ENCODE assay signal across 8 cellular contexts in genomic region chr7:74094224-74095095, GRCh38. TPM values are rescaled to one million over a fixed set of nuclear protein-coding genes. Genes with fewer than 3 reads are reported as not detected.
DNase-seq lines count a peak whose midpoint lies in the region; ATAC-seq, FAIRE-seq and TF ChIP-seq lines count a peak whose summit lies in the region.

No MANE protein-coding gene starts in this region.

- H3K9me3 Mint-ChIP-seq in neural crest cell, result peaks cover 3% of the 10 kb centered on the region

- H3K36me3 Mint-ChIP-seq in neural crest cell (ENCODE audit: low read depth), result peaks cover 10% of the 10 kb centered on the region

- TF ChIP-seq CTCF in fibroblast of pulmonary artery (IDR thresholded peaks at IDR 0.05; ENCODE audit: low read length, missing control alignments), result no peak
- TF ChIP-seq CTCF in neural crest cell (conservative IDR thresholded peaks at IDR 0.05), result no peak
- no peak for TF ChIP-seq CTCF in stomach (IDR thresholded peaks at IDR 0.05)

- H3K27me3 ChIP-seq in stomach, result no peaks in the 10 kb centered on the region

- DNase-seq in GM12892 (ENCODE audit: insufficient read length) (peak; percentile 72), OCI-M1 (lab: John Stamatoyannopoulos, UW) (peak; percentile 92), fibroblast of pulmonary artery (ENCODE audit: low read depth) (peak; percentile 86), neural crest cell (ENCODE audit: low read depth, low spot score) (no peak), stomach (peak; percentile 67), NCI-H2081 treated with DMSO at 0.1 percent for 48 hours (lab: John Stamatoyannopoulos, UW) (no peak)
- peak; percentile 87 to 88 for DNase-seq in activated T-cell treated with anti-CD3 and anti-CD28 coated beads, Interleukin-2, amount 50 U/mL, for 48 hours

- peaks cover 28 to 37% (median 34%) of the 10 kb centered on the region in 4 donors for H3K4me1 ChIP-seq in stomach

- H3K4me3 Mint-ChIP-seq in neural crest cell, result peak overlapping the region; percentile 86

- no peak for TF ChIP-seq EP300 in stomach (IDR thresholded peaks at IDR 0.05)

- H3K27me3 Mint-ChIP-seq in neural crest cell (ENCODE audit: low read depth), result no peaks in the 10 kb centered on the region

- peaks cover 35% of the 10 kb centered on the region for H3K4me1 Mint-ChIP-seq in neural crest cell

- peak; percentile 91 for FAIRE-seq in GM12892 (lab: Jason Lieb, UNC)

- peaks cover 0 to 5% (median 0%) of the 10 kb centered on the region in 4 donors for H3K9me3 ChIP-seq in stomach

- peaks cover 0 to 38% (median 22%) of the 10 kb centered on the region in 4 donors for H3K36me3 ChIP-seq in stomach

- intact Hi-C loops in stomach (cut with DNase I; ENCODE audit: low total_unique reads), result no loop called here

- TF ChIP-seq POLR2A in GM12892 (IDR thresholded peaks at IDR 0.05; ENCODE audit: low read depth, low read length) (peak; percentile 55; the same call in 1 of the 2 replicates), stomach (IDR thresholded peaks at IDR 0.05) (no peak)

- 29 to 37% (median 34%) methylated on average over 28 to 32 of the region's 32 CpGs for WGBS in stomach, 5 donors

- H3K4me3 ChIP-seq in fibroblast of pulmonary artery (replicated peaks; ENCODE audit: low read depth, low read length), result peak overlapping the region; percentile 48
- H3K4me3 ChIP-seq in stomach, result peak overlapping the region; percentile 43 to 52 (median 50)

- peak overlapping the region; percentile 97 for H3K27ac Mint-ChIP-seq in neural crest cell (ENCODE audit: unreplicated experiment)

- H3K27ac ChIP-seq in stomach, result peak overlapping the region; percentile 76 to 88 (median 79)

- ATAC-seq in HG02798 (IDR thresholded peaks at IDR 0.05; ENCODE audit: poor library complexity, unreplicated experiment), result peak; percentile 57

RNA-seq across cellular contexts. Expression of gene LIMK1, which starts 10.9 kb away (rescaled TPM):
- polyA plus RNA-seq in GM12892 (2012; ENCODE audit: missing spikeins), result 15.9 TPM
- total RNA-seq in neural crest cell (80.4 and 82.1 TPM in 2 replicates), stomach (10 to 100 TPM in 3 of 5 donors, 1 to 10 TPM in 2; 2.9 to 21.0 (median 10.1) TPM)
- polyA plus RNA-seq in stomach, result 10 to 100 TPM in 1 of 3 donors, 1 to 10 TPM in 2; 6.0 to 26.6 (median 7.2) TPM

Comparison
In these comparisons a context has a peak if more than half of its experiments do, and no peak if none do; other contexts are left out.
1. DNase-seq: peak in GM12892 (single experiment), OCI-M1 (single experiment), activated T-cell treated with anti-CD3 and anti-CD28 coated beads, Interleukin-2, amount 50 U/mL, for 48 hours (2 of 2), fibroblast of pulmonary artery (single experiment) and stomach (single experiment); none in neural crest cell (single experiment) and NCI-H2081 treated with DMSO at 0.1 percent for 48 hours (single experiment).